23 cellular contexts compared by ENCODE assay signal in the genomic region with DNA sequence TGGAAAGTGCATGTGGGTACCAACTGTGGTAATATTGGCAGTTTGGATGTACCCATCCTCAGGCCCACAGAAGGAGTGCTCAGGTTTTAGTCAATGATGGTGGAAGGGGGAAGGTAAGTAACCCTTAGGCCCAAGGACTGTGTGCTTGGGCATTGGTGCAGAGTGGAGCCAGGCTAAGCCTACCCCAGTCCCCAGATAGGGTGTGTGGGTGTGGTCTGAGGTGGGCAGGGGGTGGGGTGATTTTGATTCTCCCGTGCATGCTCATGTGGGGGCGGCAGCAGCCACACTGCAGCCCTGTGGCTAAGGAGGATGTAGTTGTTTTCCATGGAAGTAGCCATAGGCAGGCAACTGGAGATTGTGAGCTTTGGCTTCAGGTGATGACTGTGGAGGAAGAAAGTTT.
"Had no signal": no experiment of that assay in that cellular context is flagged by ENCODE, and none has a peak within 500 bp of the region (broad histone marks: within the 10 kb centered on the region; RNA-seq: fewer than 3 reads in every experiment).

No MANE protein-coding gene starts in this region.

- H3K36me3 ChIP-seq: esophagus muscularis mucosa, gastroesophageal sphincter, heart left ventricle, left lung, lower lobe of right lung had no signal

- ATAC-seq: foreskin keratinocyte; gastroesophageal sphincter; heart left ventricle; left cardiac atrium; left lung; left ventricle myocardium superior; naive thymus-derived CD4-positive, alpha-beta T cell had no signal

- H3K4me3 Mint-ChIP-seq: immature natural killer cell; naive thymus-derived CD4-positive, alpha-beta T cell had no signal

- H3K27me3 Mint-ChIP-seq: naive thymus-derived CD4-positive, alpha-beta T cell had no signal

- H3K4me2 ChIP-seq: hepatocyte had no signal

- H3K27ac Mint-ChIP-seq: immature natural killer cell; naive thymus-derived CD4-positive, alpha-beta T cell had no signal

- H3K9me3 ChIP-seq: esophagus muscularis mucosa, gastroesophageal sphincter, lower lobe of right lung had no signal

- H3K27me3 ChIP-seq: dorsolateral prefrontal cortex, esophagus muscularis mucosa, foreskin keratinocyte, gastroesophageal sphincter, heart left ventricle, hepatocyte, left lung had no signal

- H3K79me2 ChIP-seq: hepatocyte had no signal

- H3K27ac ChIP-seq: coronary artery, dorsolateral prefrontal cortex, esophagus muscularis mucosa, foreskin keratinocyte, gastroesophageal sphincter, heart left ventricle, hepatocyte, left lung, lower lobe of right lung had no signal

- H3K36me3 Mint-ChIP-seq: immature natural killer cell; naive thymus-derived CD4-positive, alpha-beta T cell had no signal

- H2AFZ ChIP-seq: hepatocyte had no signal

- H3K4me3 ChIP-seq: coronary artery, dorsolateral prefrontal cortex, esophagus muscularis mucosa, gastroesophageal sphincter, heart left ventricle, hepatocyte, left lung, lower lobe of right lung had no signal

- H3K4me1 ChIP-seq: esophagus muscularis mucosa, foreskin keratinocyte, gastroesophageal sphincter, heart left ventricle, left lung, lower lobe of right lung had no signal

- H3K4me1 Mint-ChIP-seq: immature natural killer cell; naive thymus-derived CD4-positive, alpha-beta T cell had no signal

- FAIRE-seq: colon, endothelial cell of umbilical vein, frontal cortex had no signal

- DNase-seq: dermis blood vessel endothelial cell; dorsolateral prefrontal cortex; effector CD4-positive, alpha-beta T cell; effector memory CD4-positive, alpha-beta T cell; foreskin keratinocyte; hypothalamus; immature natural killer cell; islet precursor cell; left cardiac atrium; left lung; left ventricle myocardium superior; lower lobe of right lung; mesendoderm; midbrain; naive thymus-derived CD4-positive, alpha-beta T cell had no signal
